1 cellular context compared by ENCODE assay signal in genomic region chrX:150765782-150766350, GRCh38.
TF ChIP-seq lines count a peak whose summit lies in the region.

No MANE protein-coding gene starts in this region.

TF ChIP-seq in GM23338, 12 proteins besides CTCF, POLR2A, EP300 and RAD21 (continued from another document):
- TF ChIP-seq, protein P1, sequence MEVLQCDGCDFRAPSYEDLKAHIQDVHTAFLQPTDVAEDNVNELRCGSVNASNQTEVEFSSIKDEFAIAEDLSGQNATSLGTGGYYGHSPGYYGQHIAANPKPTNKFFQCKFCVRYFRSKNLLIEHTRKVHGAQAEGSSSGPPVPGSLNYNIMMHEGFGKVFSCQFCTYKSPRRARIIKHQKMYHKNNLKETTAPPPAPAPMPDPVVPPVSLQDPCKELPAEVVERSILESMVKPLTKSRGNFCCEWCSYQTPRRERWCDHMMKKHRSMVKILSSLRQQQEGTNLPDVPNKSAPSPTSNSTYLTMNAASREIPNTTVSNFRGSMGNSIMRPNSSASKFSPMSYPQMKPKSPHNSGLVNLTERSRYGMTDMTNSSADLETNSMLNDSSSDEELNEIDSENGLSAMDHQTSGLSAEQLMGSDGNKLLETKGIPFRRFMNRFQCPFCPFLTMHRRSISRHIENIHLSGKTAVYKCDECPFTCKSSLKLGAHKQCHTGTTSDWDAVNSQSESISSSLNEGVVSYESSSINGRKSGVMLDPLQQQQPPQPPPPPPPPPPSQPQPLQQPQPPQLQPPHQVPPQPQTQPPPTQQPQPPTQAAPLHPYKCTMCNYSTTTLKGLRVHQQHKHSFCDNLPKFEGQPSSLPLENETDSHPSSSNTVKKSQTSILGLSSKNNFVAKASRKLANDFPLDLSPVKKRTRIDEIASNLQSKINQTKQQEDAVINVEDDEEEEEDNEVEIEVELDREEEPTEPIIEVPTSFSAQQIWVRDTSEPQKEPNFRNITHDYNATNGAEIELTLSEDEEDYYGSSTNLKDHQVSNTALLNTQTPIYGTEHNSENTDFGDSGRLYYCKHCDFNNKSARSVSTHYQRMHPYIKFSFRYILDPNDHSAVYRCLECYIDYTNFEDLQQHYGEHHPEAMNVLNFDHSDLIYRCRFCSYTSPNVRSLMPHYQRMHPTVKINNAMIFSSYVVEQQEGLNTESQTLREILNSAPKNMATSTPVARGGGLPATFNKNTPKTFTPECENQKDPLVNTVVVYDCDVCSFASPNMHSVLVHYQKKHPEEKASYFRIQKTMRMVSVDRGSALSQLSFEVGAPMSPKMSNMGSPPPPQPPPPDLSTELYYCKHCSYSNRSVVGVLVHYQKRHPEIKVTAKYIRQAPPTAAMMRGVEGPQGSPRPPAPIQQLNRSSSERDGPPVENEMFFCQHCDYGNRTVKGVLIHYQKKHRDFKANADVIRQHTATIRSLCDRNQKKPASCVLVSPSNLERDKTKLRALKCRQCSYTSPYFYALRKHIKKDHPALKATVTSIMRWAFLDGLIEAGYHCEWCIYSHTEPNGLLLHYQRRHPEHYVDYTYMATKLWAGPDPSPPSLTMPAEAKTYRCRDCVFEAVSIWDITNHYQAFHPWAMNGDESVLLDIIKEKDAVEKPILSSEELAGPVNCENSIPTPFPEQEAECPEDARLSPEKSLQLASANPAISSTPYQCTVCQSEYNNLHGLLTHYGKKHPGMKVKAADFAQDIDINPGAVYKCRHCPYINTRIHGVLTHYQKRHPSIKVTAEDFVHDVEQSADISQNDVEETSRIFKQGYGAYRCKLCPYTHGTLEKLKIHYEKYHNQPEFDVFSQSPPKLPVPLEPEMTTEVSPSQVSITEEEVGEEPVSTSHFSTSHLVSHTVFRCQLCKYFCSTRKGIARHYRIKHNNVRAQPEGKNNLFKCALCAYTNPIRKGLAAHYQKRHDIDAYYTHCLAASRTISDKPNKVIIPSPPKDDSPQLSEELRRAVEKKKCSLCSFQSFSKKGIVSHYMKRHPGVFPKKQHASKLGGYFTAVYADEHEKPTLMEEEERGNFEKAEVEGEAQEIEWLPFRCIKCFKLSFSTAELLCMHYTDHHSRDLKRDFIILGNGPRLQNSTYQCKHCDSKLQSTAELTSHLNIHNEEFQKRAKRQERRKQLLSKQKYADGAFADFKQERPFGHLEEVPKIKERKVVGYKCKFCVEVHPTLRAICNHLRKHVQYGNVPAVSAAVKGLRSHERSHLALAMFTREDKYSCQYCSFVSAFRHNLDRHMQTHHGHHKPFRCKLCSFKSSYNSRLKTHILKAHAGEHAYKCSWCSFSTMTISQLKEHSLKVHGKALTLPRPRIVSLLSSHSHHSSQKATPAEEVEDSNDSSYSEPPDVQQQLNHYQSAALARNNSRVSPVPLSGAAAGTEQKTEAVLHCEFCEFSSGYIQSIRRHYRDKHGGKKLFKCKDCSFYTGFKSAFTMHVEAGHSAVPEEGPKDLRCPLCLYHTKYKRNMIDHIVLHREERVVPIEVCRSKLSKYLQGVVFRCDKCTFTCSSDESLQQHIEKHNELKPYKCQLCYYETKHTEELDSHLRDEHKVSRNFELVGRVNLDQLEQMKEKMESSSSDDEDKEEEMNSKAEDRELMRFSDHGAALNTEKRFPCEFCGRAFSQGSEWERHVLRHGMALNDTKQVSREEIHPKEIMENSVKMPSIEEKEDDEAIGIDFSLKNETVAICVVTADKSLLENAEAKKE (CRISPR knock-in tag; IDR thresholded peaks at IDR 0.05), result no peak
